Comparison of ENCODE assay signal across 1 cellular context in the genomic region with DNA sequence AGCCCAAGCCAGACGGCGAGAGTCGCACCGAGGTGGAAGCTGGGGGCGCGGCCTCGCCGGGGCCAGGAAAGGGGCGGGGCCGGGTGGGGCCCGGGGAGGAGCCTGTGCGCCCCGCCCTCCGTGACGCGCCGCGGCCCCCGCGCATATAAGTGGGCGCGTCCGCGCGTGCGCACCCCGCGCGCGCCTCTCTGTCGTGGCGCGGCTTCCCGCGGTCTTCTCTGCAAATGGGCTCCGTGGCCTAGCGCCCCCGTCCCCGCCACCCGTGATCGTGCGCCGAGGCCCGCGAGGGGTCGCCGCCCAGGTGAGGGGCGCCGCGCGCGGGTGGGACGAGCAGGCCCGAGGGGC.
TF ChIP-seq lines count a peak whose summit lies in the region.

A gene with protein sequence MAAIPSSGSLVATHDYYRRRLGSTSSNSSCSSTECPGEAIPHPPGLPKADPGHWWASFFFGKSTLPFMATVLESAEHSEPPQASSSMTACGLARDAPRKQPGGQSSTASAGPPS (plus strand): TSS at position 172 of the 345 bp plus-strand sequence. CDS start 544 bp downstream, outside the sequence.

TF ChIP-seq in K562, 482 proteins besides CTCF, POLR2A, EP300 and RAD21 (continued from another document and continues in another):
- TF ChIP-seq, protein P1, sequence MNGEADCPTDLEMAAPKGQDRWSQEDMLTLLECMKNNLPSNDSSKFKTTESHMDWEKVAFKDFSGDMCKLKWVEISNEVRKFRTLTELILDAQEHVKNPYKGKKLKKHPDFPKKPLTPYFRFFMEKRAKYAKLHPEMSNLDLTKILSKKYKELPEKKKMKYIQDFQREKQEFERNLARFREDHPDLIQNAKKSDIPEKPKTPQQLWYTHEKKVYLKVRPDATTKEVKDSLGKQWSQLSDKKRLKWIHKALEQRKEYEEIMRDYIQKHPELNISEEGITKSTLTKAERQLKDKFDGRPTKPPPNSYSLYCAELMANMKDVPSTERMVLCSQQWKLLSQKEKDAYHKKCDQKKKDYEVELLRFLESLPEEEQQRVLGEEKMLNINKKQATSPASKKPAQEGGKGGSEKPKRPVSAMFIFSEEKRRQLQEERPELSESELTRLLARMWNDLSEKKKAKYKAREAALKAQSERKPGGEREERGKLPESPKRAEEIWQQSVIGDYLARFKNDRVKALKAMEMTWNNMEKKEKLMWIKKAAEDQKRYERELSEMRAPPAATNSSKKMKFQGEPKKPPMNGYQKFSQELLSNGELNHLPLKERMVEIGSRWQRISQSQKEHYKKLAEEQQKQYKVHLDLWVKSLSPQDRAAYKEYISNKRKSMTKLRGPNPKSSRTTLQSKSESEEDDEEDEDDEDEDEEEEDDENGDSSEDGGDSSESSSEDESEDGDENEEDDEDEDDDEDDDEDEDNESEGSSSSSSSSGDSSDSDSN (IDR thresholded peaks at IDR 0.05; ENCODE audit: borderline replicate concordance in 1 of 2, low read depth in 2 of 2, low read length in 2 of 2) = no peak
- no peak for TF ChIP-seq ZNF586 (CRISPR knock-in tag; conservative IDR thresholded peaks at IDR 0.05)
- TF ChIP-seq, protein P2, sequence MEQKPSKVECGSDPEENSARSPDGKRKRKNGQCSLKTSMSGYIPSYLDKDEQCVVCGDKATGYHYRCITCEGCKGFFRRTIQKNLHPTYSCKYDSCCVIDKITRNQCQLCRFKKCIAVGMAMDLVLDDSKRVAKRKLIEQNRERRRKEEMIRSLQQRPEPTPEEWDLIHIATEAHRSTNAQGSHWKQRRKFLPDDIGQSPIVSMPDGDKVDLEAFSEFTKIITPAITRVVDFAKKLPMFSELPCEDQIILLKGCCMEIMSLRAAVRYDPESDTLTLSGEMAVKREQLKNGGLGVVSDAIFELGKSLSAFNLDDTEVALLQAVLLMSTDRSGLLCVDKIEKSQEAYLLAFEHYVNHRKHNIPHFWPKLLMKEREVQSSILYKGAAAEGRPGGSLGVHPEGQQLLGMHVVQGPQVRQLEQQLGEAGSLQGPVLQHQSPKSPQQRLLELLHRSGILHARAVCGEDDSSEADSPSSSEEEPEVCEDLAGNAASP (IDR thresholded peaks at IDR 0.05) = no peak
- TF ChIP-seq, protein P3, sequence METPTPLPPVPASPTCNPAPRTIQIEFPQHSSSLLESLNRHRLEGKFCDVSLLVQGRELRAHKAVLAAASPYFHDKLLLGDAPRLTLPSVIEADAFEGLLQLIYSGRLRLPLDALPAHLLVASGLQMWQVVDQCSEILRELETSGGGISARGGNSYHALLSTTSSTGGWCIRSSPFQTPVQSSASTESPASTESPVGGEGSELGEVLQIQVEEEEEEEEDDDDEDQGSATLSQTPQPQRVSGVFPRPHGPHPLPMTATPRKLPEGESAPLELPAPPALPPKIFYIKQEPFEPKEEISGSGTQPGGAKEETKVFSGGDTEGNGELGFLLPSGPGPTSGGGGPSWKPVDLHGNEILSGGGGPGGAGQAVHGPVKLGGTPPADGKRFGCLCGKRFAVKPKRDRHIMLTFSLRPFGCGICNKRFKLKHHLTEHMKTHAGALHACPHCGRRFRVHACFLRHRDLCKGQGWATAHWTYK (CRISPR knock-in tag; IDR thresholded peaks at IDR 0.05) = no peak
- TF ChIP-seq NR2C2 (CRISPR knock-in tag; IDR thresholded peaks at IDR 0.05) = no peak
- no peak for TF ChIP-seq NR2C2 (tag; IDR thresholded peaks at IDR 0.05)
- TF ChIP-seq NCOA2 (IDR thresholded peaks at IDR 0.05; ENCODE audit: partially characterized antibody in 2 of 2) = no peak
- TF ChIP-seq TBP (optimal IDR thresholded peaks at IDR 0.05; ENCODE audit: low read depth, low read length) = peak; percentile 97
- TF ChIP-seq GTF2F1 (IDR thresholded peaks at IDR 0.05; ENCODE audit: low read depth, low read length) = peak; percentile 65; the same call in 1 of the 2 replicates
- no peak for TF ChIP-seq GABPB2 (CRISPR knock-in tag; conservative IDR thresholded peaks at IDR 0.05)
- TF ChIP-seq TEAD1 (CRISPR knock-in tag; IDR thresholded peaks at IDR 0.05) = no peak
- TF ChIP-seq BRF1 (IDR thresholded peaks at IDR 0.05; ENCODE audit: borderline replicate concordance, extremely low read depth, insufficient read length) = no peak
- TF ChIP-seq NCOA4 (IDR thresholded peaks at IDR 0.05; ENCODE audit: partially characterized antibody) = no peak
- TF ChIP-seq CBFB (CRISPR knock-in tag; IDR thresholded peaks at IDR 0.05) = no peak
- TF ChIP-seq TCF7L2 (IDR thresholded peaks at IDR 0.05; ENCODE audit: low read depth, low read length) = no peak
- TF ChIP-seq PRPF4 (IDR thresholded peaks at IDR 0.05; ENCODE audit: insufficient read depth, low read depth, low read length, poor library complexity, severe bottlenecking) = no peak
- no peak for TF ChIP-seq SOX6 (IDR thresholded peaks at IDR 0.05)
- TF ChIP-seq SUPT5H (IDR thresholded peaks at IDR 0.05) = peak; percentile 70
- TF ChIP-seq PHF8 (IDR thresholded peaks at IDR 0.05; ENCODE audit: borderline replicate concordance, low read length) = peak; percentile 83; the same call in 1 of the 2 replicates
- no peak for TF ChIP-seq JUNB (CRISPR knock-in tag; conservative IDR thresholded peaks at IDR 0.05)
- TF ChIP-seq HDAC8 (tag; IDR thresholded peaks at IDR 0.05) = no peak
- TF ChIP-seq, protein P4, sequence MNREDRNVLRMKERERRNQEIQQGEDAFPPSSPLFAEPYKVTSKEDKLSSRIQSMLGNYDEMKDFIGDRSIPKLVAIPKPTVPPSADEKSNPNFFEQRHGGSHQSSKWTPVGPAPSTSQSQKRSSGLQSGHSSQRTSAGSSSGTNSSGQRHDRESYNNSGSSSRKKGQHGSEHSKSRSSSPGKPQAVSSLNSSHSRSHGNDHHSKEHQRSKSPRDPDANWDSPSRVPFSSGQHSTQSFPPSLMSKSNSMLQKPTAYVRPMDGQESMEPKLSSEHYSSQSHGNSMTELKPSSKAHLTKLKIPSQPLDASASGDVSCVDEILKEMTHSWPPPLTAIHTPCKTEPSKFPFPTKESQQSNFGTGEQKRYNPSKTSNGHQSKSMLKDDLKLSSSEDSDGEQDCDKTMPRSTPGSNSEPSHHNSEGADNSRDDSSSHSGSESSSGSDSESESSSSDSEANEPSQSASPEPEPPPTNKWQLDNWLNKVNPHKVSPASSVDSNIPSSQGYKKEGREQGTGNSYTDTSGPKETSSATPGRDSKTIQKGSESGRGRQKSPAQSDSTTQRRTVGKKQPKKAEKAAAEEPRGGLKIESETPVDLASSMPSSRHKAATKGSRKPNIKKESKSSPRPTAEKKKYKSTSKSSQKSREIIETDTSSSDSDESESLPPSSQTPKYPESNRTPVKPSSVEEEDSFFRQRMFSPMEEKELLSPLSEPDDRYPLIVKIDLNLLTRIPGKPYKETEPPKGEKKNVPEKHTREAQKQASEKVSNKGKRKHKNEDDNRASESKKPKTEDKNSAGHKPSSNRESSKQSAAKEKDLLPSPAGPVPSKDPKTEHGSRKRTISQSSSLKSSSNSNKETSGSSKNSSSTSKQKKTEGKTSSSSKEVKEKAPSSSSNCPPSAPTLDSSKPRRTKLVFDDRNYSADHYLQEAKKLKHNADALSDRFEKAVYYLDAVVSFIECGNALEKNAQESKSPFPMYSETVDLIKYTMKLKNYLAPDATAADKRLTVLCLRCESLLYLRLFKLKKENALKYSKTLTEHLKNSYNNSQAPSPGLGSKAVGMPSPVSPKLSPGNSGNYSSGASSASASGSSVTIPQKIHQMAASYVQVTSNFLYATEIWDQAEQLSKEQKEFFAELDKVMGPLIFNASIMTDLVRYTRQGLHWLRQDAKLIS (CRISPR knock-in tag; IDR thresholded peaks at IDR 0.05) = no peak; the same call in 1 of the 2 replicates
- no peak for TF ChIP-seq PHB (CRISPR knock-in tag; IDR thresholded peaks at IDR 0.05)
- TF ChIP-seq, protein P5, sequence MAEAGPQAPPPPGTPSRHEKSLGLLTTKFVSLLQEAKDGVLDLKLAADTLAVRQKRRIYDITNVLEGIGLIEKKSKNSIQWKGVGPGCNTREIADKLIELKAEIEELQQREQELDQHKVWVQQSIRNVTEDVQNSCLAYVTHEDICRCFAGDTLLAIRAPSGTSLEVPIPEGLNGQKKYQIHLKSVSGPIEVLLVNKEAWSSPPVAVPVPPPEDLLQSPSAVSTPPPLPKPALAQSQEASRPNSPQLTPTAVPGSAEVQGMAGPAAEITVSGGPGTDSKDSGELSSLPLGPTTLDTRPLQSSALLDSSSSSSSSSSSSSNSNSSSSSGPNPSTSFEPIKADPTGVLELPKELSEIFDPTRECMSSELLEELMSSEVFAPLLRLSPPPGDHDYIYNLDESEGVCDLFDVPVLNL (CRISPR knock-in tag; IDR thresholded peaks at IDR 0.05; ENCODE audit: low read depth) = no peak
- no peak for TF ChIP-seq ZNF780A (CRISPR knock-in tag; IDR thresholded peaks at IDR 0.05)
- 0 out of 2 replicates have a peak, but pooled peaks have one; percentile 51 for TF ChIP-seq CBX1 (IDR thresholded peaks at IDR 0.05; ENCODE audit: low read depth)
- TF ChIP-seq, protein P6, sequence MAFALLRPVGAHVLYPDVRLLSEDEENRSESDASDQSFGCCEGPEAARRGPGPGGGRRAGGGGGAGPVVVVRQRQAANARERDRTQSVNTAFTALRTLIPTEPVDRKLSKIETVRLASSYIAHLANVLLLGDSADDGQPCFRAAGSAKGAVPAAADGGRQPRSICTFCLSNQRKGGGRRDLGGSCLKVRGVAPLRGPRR (CRISPR knock-in tag; IDR thresholded peaks at IDR 0.05) = no peak
- TF ChIP-seq, protein P7, sequence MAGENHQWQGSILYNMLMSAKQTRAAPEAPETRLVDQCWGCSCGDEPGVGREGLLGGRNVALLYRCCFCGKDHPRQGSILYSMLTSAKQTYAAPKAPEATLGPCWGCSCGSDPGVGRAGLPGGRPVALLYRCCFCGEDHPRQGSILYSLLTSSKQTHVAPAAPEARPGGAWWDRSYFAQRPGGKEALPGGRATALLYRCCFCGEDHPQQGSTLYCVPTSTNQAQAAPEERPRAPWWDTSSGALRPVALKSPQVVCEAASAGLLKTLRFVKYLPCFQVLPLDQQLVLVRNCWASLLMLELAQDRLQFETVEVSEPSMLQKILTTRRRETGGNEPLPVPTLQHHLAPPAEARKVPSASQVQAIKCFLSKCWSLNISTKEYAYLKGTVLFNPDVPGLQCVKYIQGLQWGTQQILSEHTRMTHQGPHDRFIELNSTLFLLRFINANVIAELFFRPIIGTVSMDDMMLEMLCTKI (IDR thresholded peaks at IDR 0.05; ENCODE audit: partially characterized antibody) = no peak
- peak; percentile 86; the same call in 1 of the 2 replicates for TF ChIP-seq GTF2E2 (tag; IDR thresholded peaks at IDR 0.05)
- no peak for TF ChIP-seq PURB (CRISPR knock-in tag; IDR thresholded peaks at IDR 0.05; ENCODE audit: low read depth)
- TF ChIP-seq, protein P8, sequence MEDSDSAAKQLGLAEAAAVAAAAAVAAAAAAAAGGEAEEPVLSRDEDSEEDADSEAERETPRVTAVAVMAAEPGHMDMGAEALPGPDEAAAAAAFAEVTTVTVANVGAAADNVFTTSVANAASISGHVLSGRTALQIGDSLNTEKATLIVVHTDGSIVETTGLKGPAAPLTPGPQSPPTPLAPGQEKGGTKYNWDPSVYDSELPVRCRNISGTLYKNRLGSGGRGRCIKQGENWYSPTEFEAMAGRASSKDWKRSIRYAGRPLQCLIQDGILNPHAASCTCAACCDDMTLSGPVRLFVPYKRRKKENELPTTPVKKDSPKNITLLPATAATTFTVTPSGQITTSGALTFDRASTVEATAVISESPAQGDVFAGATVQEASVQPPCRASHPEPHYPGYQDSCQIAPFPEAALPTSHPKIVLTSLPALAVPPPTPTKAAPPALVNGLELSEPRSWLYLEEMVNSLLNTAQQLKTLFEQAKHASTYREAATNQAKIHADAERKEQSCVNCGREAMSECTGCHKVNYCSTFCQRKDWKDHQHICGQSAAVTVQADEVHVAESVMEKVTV (CRISPR knock-in tag; IDR thresholded peaks at IDR 0.05) = no peak
- TF ChIP-seq, protein P9, sequence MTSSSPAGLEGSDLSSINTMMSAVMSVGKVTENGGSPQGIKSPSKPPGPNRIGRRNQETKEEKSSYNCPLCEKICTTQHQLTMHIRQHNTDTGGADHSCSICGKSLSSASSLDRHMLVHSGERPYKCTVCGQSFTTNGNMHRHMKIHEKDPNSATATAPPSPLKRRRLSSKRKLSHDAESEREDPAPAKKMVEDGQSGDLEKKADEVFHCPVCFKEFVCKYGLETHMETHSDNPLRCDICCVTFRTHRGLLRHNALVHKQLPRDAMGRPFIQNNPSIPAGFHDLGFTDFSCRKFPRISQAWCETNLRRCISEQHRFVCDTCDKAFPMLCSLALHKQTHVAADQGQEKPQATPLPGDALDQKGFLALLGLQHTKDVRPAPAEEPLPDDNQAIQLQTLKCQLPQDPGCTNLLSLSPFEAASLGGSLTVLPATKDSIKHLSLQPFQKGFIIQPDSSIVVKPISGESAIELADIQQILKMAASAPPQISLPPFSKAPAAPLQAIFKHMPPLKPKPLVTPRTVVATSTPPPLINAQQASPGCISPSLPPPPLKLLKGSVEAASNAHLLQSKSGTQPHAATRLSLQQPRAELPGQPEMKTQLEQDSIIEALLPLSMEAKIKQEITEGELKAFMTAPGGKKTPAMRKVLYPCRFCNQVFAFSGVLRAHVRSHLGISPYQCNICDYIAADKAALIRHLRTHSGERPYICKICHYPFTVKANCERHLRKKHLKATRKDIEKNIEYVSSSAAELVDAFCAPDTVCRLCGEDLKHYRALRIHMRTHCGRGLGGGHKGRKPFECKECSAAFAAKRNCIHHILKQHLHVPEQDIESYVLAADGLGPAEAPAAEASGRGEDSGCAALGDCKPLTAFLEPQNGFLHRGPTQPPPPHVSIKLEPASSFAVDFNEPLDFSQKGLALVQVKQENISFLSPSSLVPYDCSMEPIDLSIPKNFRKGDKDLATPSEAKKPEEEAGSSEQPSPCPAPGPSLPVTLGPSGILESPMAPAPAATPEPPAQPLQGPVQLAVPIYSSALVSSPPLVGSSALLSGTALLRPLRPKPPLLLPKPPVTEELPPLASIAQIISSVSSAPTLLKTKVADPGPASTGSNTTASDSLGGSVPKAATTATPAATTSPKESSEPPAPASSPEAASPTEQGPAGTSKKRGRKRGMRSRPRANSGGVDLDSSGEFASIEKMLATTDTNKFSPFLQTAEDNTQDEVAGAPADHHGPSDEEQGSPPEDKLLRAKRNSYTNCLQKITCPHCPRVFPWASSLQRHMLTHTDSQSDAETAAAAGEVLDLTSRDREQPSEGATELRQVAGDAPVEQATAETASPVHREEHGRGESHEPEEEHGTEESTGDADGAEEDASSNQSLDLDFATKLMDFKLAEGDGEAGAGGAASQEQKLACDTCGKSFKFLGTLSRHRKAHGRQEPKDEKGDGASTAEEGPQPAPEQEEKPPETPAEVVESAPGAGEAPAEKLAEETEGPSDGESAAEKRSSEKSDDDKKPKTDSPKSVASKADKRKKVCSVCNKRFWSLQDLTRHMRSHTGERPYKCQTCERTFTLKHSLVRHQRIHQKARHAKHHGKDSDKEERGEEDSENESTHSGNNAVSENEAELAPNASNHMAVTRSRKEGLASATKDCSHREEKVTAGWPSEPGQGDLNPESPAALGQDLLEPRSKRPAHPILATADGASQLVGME (CRISPR knock-in tag; IDR thresholded peaks at IDR 0.05) = no peak
- TF ChIP-seq FUS (optimal IDR thresholded peaks at IDR 0.05; ENCODE audit: low read depth, low read length) = no peak
